ENCODE assay signal across 1 cellular context in genomic region chr13:50915562-50915961, GRCh38.
TF ChIP-seq lines count a peak whose summit lies in the region.

No MANE protein-coding gene starts in this region.

TF ChIP-seq in GM23338, 12 proteins besides CTCF, POLR2A, EP300 and RAD21 (continued from another document):
- TF ChIP-seq ZNF462 (CRISPR knock-in tag; IDR thresholded peaks at IDR 0.05): no peak
- TF ChIP-seq POLR2AphosphoS5 (IDR thresholded peaks at IDR 0.05; ENCODE audit: low read depth): no peak
- TF ChIP-seq STAT1 (IDR thresholded peaks at IDR 0.05; ENCODE audit: unreplicated experiment): no peak
- no peak for TF ChIP-seq EZH2phosphoT487 (IDR thresholded peaks at IDR 0.05; ENCODE audit: unreplicated experiment)
- TF ChIP-seq ZNF114 (CRISPR knock-in tag; IDR thresholded peaks at IDR 0.05): no peak
- TF ChIP-seq EZH2 (IDR thresholded peaks at IDR 0.05; ENCODE audit: low read depth, unreplicated experiment): no peak
- TF ChIP-seq NANOG (IDR thresholded peaks at IDR 0.05; ENCODE audit: borderline replicate concordance): no peak
- TF ChIP-seq REST (IDR thresholded peaks at IDR 0.05; ENCODE audit: unreplicated experiment): no peak
- no peak for TF ChIP-seq CREB1 (CRISPR knock-in tag; IDR thresholded peaks at IDR 0.05; ENCODE audit: low read depth)
- no peak for TF ChIP-seq ZNF331 (CRISPR knock-in tag; IDR thresholded peaks at IDR 0.05; ENCODE audit: low read depth)
- no peak for TF ChIP-seq ETS1 (IDR thresholded peaks at IDR 0.05)
TF ChIP-seq in GM23338: peak in this region for 0.
